8 cellular contexts compared by ENCODE assay signal in genomic region chr1:184838374-184838995, GRCh38.
DNase-seq lines count a peak whose midpoint lies in the region; ATAC-seq and TF ChIP-seq lines count a peak whose summit lies in the region.

No MANE protein-coding gene starts in this region.

- no peak overlapping the region for H3K4me3 Mint-ChIP-seq in activated naive CD8-positive, alpha-beta T cell treated with anti-CD3 and anti-CD28 coated beads, Interleukin-2, amount 50 U/mL, for 24 hours

- peaks cover 6% of the 10 kb centered on the region; the same call in 1 of the 2 replicates for H3K36me3 ChIP-seq in SK-N-MC (ENCODE audit: insufficient read depth, low read length)

- DNase-seq in GF-D8 (lab: John Stamatoyannopoulos, UW) (peak; percentile 55), SK-N-MC (ENCODE audit: low read depth, low spot score) (peak; percentile 70), fibroblast of villous mesenchyme (ENCODE audit: low read depth) (peak; percentile 90), retinal pigment epithelial cell (ENCODE audit: low read depth) (peak; percentile 52), KG1 (lab: John Stamatoyannopoulos, UW) (no peak)
- no peak for DNase-seq in activated naive CD8-positive, alpha-beta T cell treated with anti-CD3 and anti-CD28 coated beads, Interleukin-2, amount 50 U/mL, for 24 hours

- peak overlapping the region; percentile 30; the same call in 1 of the 2 replicates for H3K4me3 ChIP-seq in SK-N-MC
- H3K4me3 ChIP-seq in fibroblast of villous mesenchyme (ENCODE audit: low read depth, low read length): no peak overlapping the region
- H3K4me3 ChIP-seq in retinal pigment epithelial cell (ENCODE audit: low read length): no peak overlapping the region

- H3K27ac Mint-ChIP-seq in activated naive CD8-positive, alpha-beta T cell treated with anti-CD3 and anti-CD28 coated beads, Interleukin-2, amount 50 U/mL, for 24 hours: no peak overlapping the region

- ATAC-seq in activated naive CD8-positive, alpha-beta T cell treated with anti-CD3 and anti-CD28 coated beads, Interleukin-2, amount 50 U/mL, for 24 hours: no peak
- ATAC-seq in GM18520 (IDR thresholded peaks at IDR 0.05; ENCODE audit: unreplicated experiment) (no peak), GM21447 (IDR thresholded peaks at IDR 0.05; ENCODE audit: unreplicated experiment) (no peak)

- no peaks in the 10 kb centered on the region for H3K9me3 Mint-ChIP-seq in activated naive CD8-positive, alpha-beta T cell treated with anti-CD3 and anti-CD28 coated beads, Interleukin-2, amount 50 U/mL, for 24 hours

- no peak for TF ChIP-seq CTCF in fibroblast of villous mesenchyme (IDR thresholded peaks at IDR 0.05; ENCODE audit: insufficient read depth, low read depth, low read length)
- TF ChIP-seq CTCF in retinal pigment epithelial cell (conservative IDR thresholded peaks at IDR 0.05; ENCODE audit: low read depth, low read length): no peak

- peaks cover 8% of the 10 kb centered on the region for H3K36me3 Mint-ChIP-seq in activated naive CD8-positive, alpha-beta T cell treated with anti-CD3 and anti-CD28 coated beads, Interleukin-2, amount 50 U/mL, for 24 hours (ENCODE audit: low read depth)

- no peaks in the 10 kb centered on the region for H3K9me3 ChIP-seq in SK-N-MC (ENCODE audit: low read depth, low read length)

- H3K27me3 Mint-ChIP-seq in activated naive CD8-positive, alpha-beta T cell treated with anti-CD3 and anti-CD28 coated beads, Interleukin-2, amount 50 U/mL, for 24 hours: no peaks in the 10 kb centered on the region

- peaks cover 22% of the 10 kb centered on the region for H3K4me1 Mint-ChIP-seq in activated naive CD8-positive, alpha-beta T cell treated with anti-CD3 and anti-CD28 coated beads, Interleukin-2, amount 50 U/mL, for 24 hours

- peak overlapping the region; percentile 30 for H3K9ac ChIP-seq in SK-N-MC (ENCODE audit: insufficient read length)

- peak overlapping the region; percentile 73 for H3K27ac ChIP-seq in SK-N-MC

Comparison
In these comparisons a context has a peak if more than half of its experiments do, and no peak if none do; other contexts are left out.
1. DNase-seq: peak in GF-D8 (single experiment), SK-N-MC (single experiment), fibroblast of villous mesenchyme (single experiment) and retinal pigment epithelial cell (single experiment); none in activated naive CD8-positive, alpha-beta T cell treated with anti-CD3 and anti-CD28 coated beads, Interleukin-2, amount 50 U/mL, for 24 hours (single experiment) and KG1 (single experiment).